Comparison of ENCODE assay signal across 38 cellular contexts in genomic region chr11:118682372-118682771, GRCh38. TPM values are rescaled to one million over a fixed set of nuclear protein-coding genes. Genes with fewer than 3 reads are reported as not detected.
"Had no signal": no experiment of that assay in that cellular context is flagged by ENCODE, and none has a peak within 500 bp of the region (broad histone marks: within the 10 kb centered on the region; RNA-seq: fewer than 3 reads in every experiment).

No MANE protein-coding gene starts in this region.

- H3K36me3 ChIP-seq: adrenal gland, ascending aorta, brain microvascular endothelial cell, breast epithelium, cardiac muscle cell had no signal

- DNase-seq: activated effector memory CD4-positive, alpha-beta T cell treated with Interleukin-2 at 50 U/mL for 16 hours; activated gamma-delta T cell; activated gamma-delta T cell treated with Interleukin-2 at 50 U/mL for 16 hours; activated naive CD4-positive, alpha-beta T cell; activated naive CD4-positive, alpha-beta T cell treated with anti-CD3 and anti-CD28 coated beads for 36 hours; activated naive CD4-positive, alpha-beta T cell treated with anti-CD3 and anti-CD28 coated beads, Interleukin-2, amount 10 ng/mL, durations not matched to agents 7 days and 5 days; activated naive CD4-positive, alpha-beta T cell treated with anti-CD3 and anti-CD28 coated beads, Interleukin-2, amount 50 U/mL, for 16 hours; activated naive CD4-positive, alpha-beta T cell treated with Interleukin-2 at 50 U/mL for 16 hours; activated naive CD8-positive, alpha-beta T cell treated with anti-CD3 and anti-CD28 coated beads for 36 hours; activated naive CD8-positive, alpha-beta T cell treated with anti-CD3 and anti-CD28 coated beads, Interleukin-2, amount 50 U/mL, for 24 hours; activated T-cell treated with anti-CD3 and anti-CD28 coated beads, Interleukin-2, amount 50 U/mL, for 1 hour; activated T-cell treated with anti-CD3 and anti-CD28 coated beads, Interleukin-2, amount 50 U/mL, for 24 hours; activated T-cell treated with anti-CD3 and anti-CD28 coated beads, Interleukin-2, amount 50 U/mL, for 4 hours; activated T-cell treated with anti-CD3 and anti-CD28 coated beads, Interleukin-2, amount 50 U/mL, for 48 hours; activated T-cell treated with anti-CD3 and anti-CD28 coated beads, Interleukin-2, amount 50 U/mL, for 72 hours; adrenal gland; amniotic stem cell; amygdala; anterior cingulate cortex; brain microvascular endothelial cell; caudate nucleus; central memory CD4-positive, alpha-beta T cell; cerebellar nuclear complex had no signal

- ATAC-seq: activated naive CD4-positive, alpha-beta T cell treated with anti-CD3 and anti-CD28 coated beads, Interleukin-2, amount 50 U/mL, for 72 hours; activated naive CD8-positive, alpha-beta T cell treated with anti-CD3 and anti-CD28 coated beads, Interleukin-2, amount 50 U/mL, for 24 hours; activated T-cell treated with anti-CD3 and anti-CD28 coated beads, Interleukin-2, amount 50 U/mL, for 4 hours; activated T-cell treated with anti-CD3 and anti-CD28 coated beads, Interleukin-2, amount 50 U/mL, for 72 hours; activated T-helper 17 cell treated with anti-CD3 and anti-CD28 coated beads, Interleukin-2, amount 50 U/mL, for 72 hours; body of pancreas had no signal

- H3K27ac ChIP-seq: adrenal gland, ascending aorta, body of pancreas, brain microvascular endothelial cell, breast epithelium, cardiac muscle cell had no signal

- H3K4me1 ChIP-seq: adrenal gland, ascending aorta, breast epithelium had no signal

- FAIRE-seq: astrocyte, bronchial epithelial cell had no signal

- H3K27me3 ChIP-seq: adrenal gland, ascending aorta, body of pancreas, brain microvascular endothelial cell, breast epithelium, cardiac muscle cell had no signal

- H3K4me3 ChIP-seq: adrenal gland, ascending aorta, body of pancreas, breast epithelium, cardiac muscle cell had no signal

- H3K9me3 ChIP-seq: adrenal gland, ascending aorta, body of pancreas, breast epithelium had no signal

RNA-seq across cellular contexts. Expression of gene TREH, which starts 2.9 kb away (rescaled TPM):
- total RNA-seq: activated naive CD4-positive, alpha-beta T cell treated with anti-CD3 and anti-CD28 coated beads for 36 hours; activated naive CD4-positive, alpha-beta T cell treated with anti-CD3 and anti-CD28 coated beads, Interleukin-2, amount 50 U/mL, for 72 hours; activated naive CD8-positive, alpha-beta T cell treated with anti-CD3 and anti-CD28 coated beads for 36 hours; activated naive CD8-positive, alpha-beta T cell treated with anti-CD3 and anti-CD28 coated beads, Interleukin-2, amount 10 ng/mL, durations not matched to agents 7 days and 5 days; activated T-cell treated with anti-CD3 and anti-CD28 coated beads, Interleukin-2, amount 50 U/mL, for 4 hours; activated T-cell treated with anti-CD3 and anti-CD28 coated beads, Interleukin-2, amount 50 U/mL, for 72 hours; activated T-helper 1 cell treated with anti-CD3 and anti-CD28 coated beads, Interleukin-12 subunit alpha, Interleukin-12 subunit beta, Interleukin-2, Interleukin-4 antibody, amounts not matched to agents 30 ng/mL and 10 ng/mL and 1 ng/mL, durations not matched to agents 14 hours and 24 hours and 36 hours; activated T-helper 17 cell treated with anti-CD3 and anti-CD28 coated beads, Interleukin-2, amount 50 U/mL, for 72 hours; activated T-helper 2 cell treated with anti-CD3 and anti-CD28 coated beads, Interferon-gamma antibody, Interleukin-2, Interleukin-4, amounts not matched to agents 10 μg/mL and 5 μg/mL and 100 μg/mL, durations not matched to agents 14 hours and 24 hours and 36 hours; adrenal gland; aorta; ascending aorta; astrocyte; breast epithelium; bronchial epithelial cell; cardiac muscle cell; cardiac septum; cerebellum; chondrocyte had no signal
